ENCODE assay signal across 9 cellular contexts in the genomic region with DNA sequence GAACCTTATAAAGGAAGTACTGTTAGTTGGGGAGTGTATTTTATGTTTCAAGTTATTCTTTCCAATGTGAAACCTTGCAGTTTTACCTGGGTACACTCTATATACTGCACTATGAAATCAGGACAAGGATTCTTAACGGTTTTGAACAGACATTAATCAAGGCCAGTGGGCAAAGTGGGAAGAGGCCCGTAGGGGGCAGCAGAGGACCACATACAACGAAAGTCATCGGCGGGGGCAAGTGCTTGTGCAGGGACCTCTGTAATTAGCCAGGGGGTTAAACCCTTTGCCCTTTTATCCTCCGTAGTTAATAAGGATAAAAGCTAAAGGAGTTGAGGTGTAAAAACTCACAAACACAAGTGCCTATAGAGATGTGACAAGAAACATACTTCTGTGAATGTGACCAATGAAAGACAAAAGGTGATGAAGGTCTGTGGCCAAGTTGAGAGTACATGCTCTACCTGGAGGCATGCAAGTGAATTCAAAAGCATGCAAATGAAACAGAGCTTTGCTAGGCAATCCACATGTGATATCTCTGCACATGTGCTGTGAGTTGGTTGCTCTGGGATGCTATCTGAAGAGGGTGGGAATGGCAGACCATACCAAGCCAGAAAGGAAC.
DNase-seq lines count a peak whose midpoint lies in the region; ATAC-seq and TF ChIP-seq lines count a peak whose summit lies in the region.
"Had no signal": no experiment of that assay in that cellular context is flagged by ENCODE, and none has a peak within 500 bp of the region (broad histone marks: within the 10 kb centered on the region; RNA-seq: fewer than 3 reads in every experiment).

No MANE protein-coding gene starts in this region.

- DNase-seq in AG20443 (ENCODE audit: low spot score) (peak; percentile 60), NCI-H526 (lab: John Stamatoyannopoulos, UW) (peak; percentile 58 to 80), esophagus squamous epithelium (lab: John Stamatoyannopoulos, UW) (no peak), natural killer cell (peak; percentile 48), suprapubic skin (ENCODE audit: low spot score in 2 of 2) (peak in 1 of 2 donors; percentile 68)
- peak; percentile 83 for DNase-seq in activated CD8-positive, alpha-beta memory T cell treated with anti-CD3 and anti-CD28 coated beads for 24 hours

- peaks cover 0 to 2% of the 10 kb centered on the region in 2 donors for H3K27me3 Mint-ChIP-seq in natural killer cell (ENCODE audit: low read depth in 2 of 2)
- H3K27me3 Mint-ChIP-seq: IgD-negative memory B cell had no signal

- no peaks in the 10 kb centered on the region for H3K9me3 Mint-ChIP-seq in natural killer cell
- H3K9me3 Mint-ChIP-seq: IgD-negative memory B cell had no signal

- H3K27me3 ChIP-seq in esophagus squamous epithelium (no peaks in the 10 kb centered on the region), suprapubic skin (no peaks in the 10 kb centered on the region)

- TF ChIP-seq POLR2A in esophagus squamous epithelium (IDR thresholded peaks at IDR 0.05) (no peak), suprapubic skin (IDR thresholded peaks at IDR 0.05) (no peak)

- peak; percentile 90 for ATAC-seq in GM18870 (IDR thresholded peaks at IDR 0.05; ENCODE audit: unreplicated experiment)
- peak; percentile 87 for ATAC-seq in HG03064 (IDR thresholded peaks at IDR 0.05; ENCODE audit: low read depth, unreplicated experiment)
- ATAC-seq in natural killer cell: peak; percentile 66 to 87 (median 73)

- H3K36me3 Mint-ChIP-seq in natural killer cell: no peaks in the 10 kb centered on the region
- H3K36me3 Mint-ChIP-seq: IgD-negative memory B cell had no signal

- H3K27ac Mint-ChIP-seq in natural killer cell: no peak overlapping the region
- H3K27ac Mint-ChIP-seq: IgD-negative memory B cell had no signal

- no peaks in the 10 kb centered on the region for H3K4me1 ChIP-seq in esophagus squamous epithelium
- H3K4me1 ChIP-seq in suprapubic skin: no peaks in the 10 kb centered on the region

- no peak overlapping the region for H3K4me3 Mint-ChIP-seq in natural killer cell
- H3K4me3 Mint-ChIP-seq: IgD-negative memory B cell had no signal

- H3K4me1 Mint-ChIP-seq in natural killer cell: peaks cover 0 to 5% of the 10 kb centered on the region in 2 donors

- intact Hi-C loops in esophagus squamous epithelium (cut with DNase I) (no loop called here), natural killer cell (cut with micrococcal nuclease) (no loop called here)

- no peak for TF ChIP-seq EP300 in suprapubic skin (IDR thresholded peaks at IDR 0.05)

- 12 to 16% methylated on average over 6 of the region's 6 CpGs for WGBS in esophagus squamous epithelium, 2 donors
- WGBS in suprapubic skin: 17% methylated on average over 6 of the region's 6 CpGs

- H3K4me3 ChIP-seq in esophagus squamous epithelium: no peak overlapping the region
- H3K4me3 ChIP-seq in suprapubic skin: no peak overlapping the region

- H3K9me3 ChIP-seq in esophagus squamous epithelium: no peaks in the 10 kb centered on the region
- H3K9me3 ChIP-seq in suprapubic skin: no peaks in the 10 kb centered on the region

- TF ChIP-seq CTCF in esophagus squamous epithelium (IDR thresholded peaks at IDR 0.05) (peak; percentile 56 to 85 (median 78)), natural killer cell (IDR thresholded peaks at IDR 0.05) (peak; percentile 73), suprapubic skin (IDR thresholded peaks at IDR 0.05) (peak; percentile 23 to 70)

- H3K36me3 ChIP-seq in esophagus squamous epithelium (no peaks in the 10 kb centered on the region), suprapubic skin (no peaks in the 10 kb centered on the region)

- H3K27ac ChIP-seq in esophagus squamous epithelium (no peak overlapping the region), suprapubic skin (no peak overlapping the region)
